ENCODE assay signal across 8 cellular contexts in genomic region chr4:140095694-140096482, GRCh38. TPM values are rescaled to one million over a fixed set of nuclear protein-coding genes. Genes with fewer than 3 reads are reported as not detected.
DNase-seq lines count a peak whose midpoint lies in the region; ATAC-seq, FAIRE-seq and TF ChIP-seq lines count a peak whose summit lies in the region.

No MANE protein-coding gene starts in this region.

- peaks cover 94% of the 10 kb centered on the region for H3K4me1 Mint-ChIP-seq in activated T-cell treated with anti-CD3 and anti-CD28 coated beads, Interleukin-2, amount 50 U/mL, for 72 hours (ENCODE audit: low read depth)

- DNase-seq in GM19239 (ENCODE audit: insufficient read length, low spot score) (peak; percentile 7), foreskin fibroblast (peak; percentile 76 to 83), pulmonary artery endothelial cell (ENCODE audit: low read depth, low spot score) (peak; percentile 94), NCI-H1092 (lab: John Stamatoyannopoulos, UW) (no peak)
- peak; percentile 74 to 76 for DNase-seq in activated T-cell treated with anti-CD3 and anti-CD28 coated beads, Interleukin-2, amount 50 U/mL, for 72 hours

- peak overlapping the region; percentile 55 for H3K4me2 ChIP-seq in OCI-LY1 (ENCODE audit: low read length)

- H3K36me3 Mint-ChIP-seq in activated T-cell treated with anti-CD3 and anti-CD28 coated beads, Interleukin-2, amount 50 U/mL, for 72 hours (ENCODE audit: insufficient read depth in 2 of 2), result peaks cover 0 to 3% of the 10 kb centered on the region in 2 donors

- H3K79me2 ChIP-seq in OCI-LY1 (ENCODE audit: insufficient read depth, low read length), result no peaks in the 10 kb centered on the region

- H3K9me3 ChIP-seq in OCI-LY1 (ENCODE audit: low read length), result no peaks in the 10 kb centered on the region

- peak overlapping the region; percentile 86 to 92 for H3K4me3 Mint-ChIP-seq in activated T-cell treated with anti-CD3 and anti-CD28 coated beads, Interleukin-2, amount 50 U/mL, for 72 hours

- H3K9me3 Mint-ChIP-seq in activated T-cell treated with anti-CD3 and anti-CD28 coated beads, Interleukin-2, amount 50 U/mL, for 72 hours, result no peaks in the 10 kb centered on the region

- 0 out of 2 replicates have a peak overlapping the region, but pooled peaks have one; percentile 42 for H2AFZ ChIP-seq in OCI-LY1 (ENCODE audit: low read length)

- H3K27ac ChIP-seq in OCI-LY1 (ENCODE audit: low read depth, low read length, poor library complexity, severe bottlenecking), result peak overlapping the region; percentile 40

- H3K36me3 ChIP-seq in OCI-LY1 (ENCODE audit: insufficient read depth, low read length), result no peaks in the 10 kb centered on the region

- H4K20me1 ChIP-seq in OCI-LY1 (ENCODE audit: insufficient read depth, low read length), result no peaks in the 10 kb centered on the region

- ATAC-seq in activated T-cell treated with anti-CD3 and anti-CD28 coated beads, Interleukin-2, amount 50 U/mL, for 72 hours (replicated peaks in 1 of 2), result peak; percentile 87 to 89
- ATAC-seq in HG03025 (IDR thresholded peaks at IDR 0.05; ENCODE audit: low FRiP score, unreplicated experiment) (no peak), GM18909 (IDR thresholded peaks at IDR 0.05; ENCODE audit: poor library complexity, unreplicated experiment) (no peak)

- peaks cover 57% of the 10 kb centered on the region for H3K4me1 ChIP-seq in OCI-LY1 (ENCODE audit: insufficient read depth, low read length, severe bottlenecking)

- H3K4me3 ChIP-seq in OCI-LY1 (ENCODE audit: low read depth, low read length, poor library complexity, severe bottlenecking), result peak overlapping the region; percentile 36
- H3K4me3 ChIP-seq in foreskin fibroblast (ENCODE audit: low read depth in 1 of 2, low read length in 2 of 2), result no peak overlapping the region

- H3F3A ChIP-seq in OCI-LY1 (ENCODE audit: insufficient read depth, low read length), result no peaks in the 10 kb centered on the region

- H3K27me3 ChIP-seq in OCI-LY1 (ENCODE audit: insufficient read depth, low read length), result no peaks in the 10 kb centered on the region

- H3K27ac Mint-ChIP-seq in activated T-cell treated with anti-CD3 and anti-CD28 coated beads, Interleukin-2, amount 50 U/mL, for 72 hours, result peak overlapping the region; percentile 98

- TF ChIP-seq CTCF in OCI-LY1 (IDR thresholded peaks at IDR 0.05; ENCODE audit: low read length) (no peak), foreskin fibroblast (IDR thresholded peaks at IDR 0.05; ENCODE audit: low read depth, low read length) (no peak)

- no peaks in the 10 kb centered on the region for H3K9me2 ChIP-seq in OCI-LY1 (ENCODE audit: low read depth, low read length)

- no peak for FAIRE-seq in GM19239 (lab: Jason Lieb, UNC)

- no peaks in the 10 kb centered on the region for H3K27me3 Mint-ChIP-seq in activated T-cell treated with anti-CD3 and anti-CD28 coated beads, Interleukin-2, amount 50 U/mL, for 72 hours (ENCODE audit: low read depth)

- H3K9ac ChIP-seq in OCI-LY1 (ENCODE audit: low read length), result no peak overlapping the region

RNA-seq across cellular contexts. Expression of gene MAML3, which starts 58.1 kb away (rescaled TPM):
- 1 to 10 TPM; 5.3 to 5.5 TPM for total RNA-seq in activated T-cell treated with anti-CD3 and anti-CD28 coated beads, Interleukin-2, amount 50 U/mL, for 72 hours
- total RNA-seq in pulmonary artery endothelial cell, result 6.3 and 9.5 TPM in 2 replicates

Comparison
In these comparisons a context has a peak if more than half of its experiments do, and no peak if none do; other contexts are left out.
1. ATAC-seq: peak in activated T-cell treated with anti-CD3 and anti-CD28 coated beads, Interleukin-2, amount 50 U/mL, for 72 hours (2 of 2); none in HG03025 (single experiment) and GM18909 (single experiment).